In the genomic region with DNA sequence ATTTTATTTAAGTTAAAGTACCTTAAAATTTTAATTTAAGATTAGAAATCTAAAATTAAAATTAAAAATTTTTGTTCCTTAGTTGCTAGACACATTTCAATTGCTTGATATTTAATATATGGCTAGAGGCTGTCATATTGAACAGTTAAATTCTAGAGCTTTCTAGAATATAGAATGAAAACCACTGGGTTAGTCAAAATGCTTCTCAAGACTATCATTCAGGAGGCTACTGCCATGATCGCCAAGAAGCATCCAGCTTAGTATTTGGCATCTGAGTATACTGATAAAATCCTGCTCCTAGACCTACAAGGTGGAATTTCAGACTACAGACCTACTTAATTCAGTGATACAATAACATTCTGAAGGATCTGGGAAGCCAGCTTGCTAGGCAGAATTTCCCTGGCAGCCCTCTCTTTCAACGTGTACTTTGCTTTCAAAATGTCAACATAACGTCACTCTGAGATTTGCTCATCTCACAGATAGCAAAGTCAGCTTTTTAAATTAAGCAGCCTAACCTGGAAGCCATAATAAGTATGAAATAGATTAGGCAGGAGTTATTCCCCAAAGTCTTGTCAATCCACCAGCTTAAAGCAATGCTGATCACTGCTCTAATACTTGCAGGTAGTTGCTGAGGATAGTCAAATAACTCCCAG, we compare ENCODE assay signal across 20 cellular contexts.
"Had no signal": no experiment of that assay in that cellular context is flagged by ENCODE, and none has a peak within 500 bp of the region (broad histone marks: within the 10 kb centered on the region; RNA-seq: fewer than 3 reads in every experiment).

No MANE protein-coding gene starts in this region.

- H3K27me3 ChIP-seq: gastrocnemius medialis, heart left ventricle, suprapubic skin, transverse colon, vagina had no signal

- H3K27ac ChIP-seq: gastrocnemius medialis, heart left ventricle, psoas muscle, suprapubic skin, transverse colon, vagina had no signal

- ATAC-seq: esophagus mucosa; gastrocnemius medialis; heart left ventricle; mucosa of descending colon; psoas muscle; sciatic nerve; stimulated activated naive CD8-positive, alpha-beta T cell treated with anti-CD3 and anti-CD28 coated beads, Interleukin-15, amount 100 ng/mL, for 72 hours had no signal

- H3K4me1 ChIP-seq: gastrocnemius medialis, heart left ventricle, psoas muscle, suprapubic skin, transverse colon, vagina had no signal

- H3K36me3 ChIP-seq: gastrocnemius medialis, heart left ventricle, suprapubic skin, transverse colon, vagina had no signal

- H3K9me3 ChIP-seq: gastrocnemius medialis, mucosa of descending colon, psoas muscle, suprapubic skin, transverse colon, vagina had no signal

- H3K4me3 ChIP-seq: gastrocnemius medialis, heart left ventricle, mucosa of descending colon, psoas muscle, smooth muscle cell, suprapubic skin, transverse colon, vagina had no signal

- DNase-seq: activated B cell treated with CpG ODN at 0.5 μM for 24 hours; activated CD4-positive, alpha-beta memory T cell treated with anti-CD3 and anti-CD28 coated beads for 36 hours; activated CD4-positive, alpha-beta T cell treated with anti-CD3 and anti-CD28 coated beads for 4 hours; activated T-cell treated with anti-CD3 and anti-CD28 coated beads for 4 hours; effector CD4-positive, alpha-beta T cell; gastrocnemius medialis; heart left ventricle; immature natural killer cell; mesenchymal stem cell; mucosa of descending colon; naive B cell; psoas muscle; stimulated activated CD4-positive, alpha-beta T cell treated with anti-CD3 and anti-CD28 coated beads, Interleukin-4, amount 100 ng/mL, for 1 hour; stimulated activated naive CD8-positive, alpha-beta T cell treated with anti-CD3 and anti-CD28 coated beads, Interleukin-15, amount 100 ng/mL, for 72 hours; transverse colon had no signal
